ENCODE assay signal across 2 cellular contexts in the genomic region with DNA sequence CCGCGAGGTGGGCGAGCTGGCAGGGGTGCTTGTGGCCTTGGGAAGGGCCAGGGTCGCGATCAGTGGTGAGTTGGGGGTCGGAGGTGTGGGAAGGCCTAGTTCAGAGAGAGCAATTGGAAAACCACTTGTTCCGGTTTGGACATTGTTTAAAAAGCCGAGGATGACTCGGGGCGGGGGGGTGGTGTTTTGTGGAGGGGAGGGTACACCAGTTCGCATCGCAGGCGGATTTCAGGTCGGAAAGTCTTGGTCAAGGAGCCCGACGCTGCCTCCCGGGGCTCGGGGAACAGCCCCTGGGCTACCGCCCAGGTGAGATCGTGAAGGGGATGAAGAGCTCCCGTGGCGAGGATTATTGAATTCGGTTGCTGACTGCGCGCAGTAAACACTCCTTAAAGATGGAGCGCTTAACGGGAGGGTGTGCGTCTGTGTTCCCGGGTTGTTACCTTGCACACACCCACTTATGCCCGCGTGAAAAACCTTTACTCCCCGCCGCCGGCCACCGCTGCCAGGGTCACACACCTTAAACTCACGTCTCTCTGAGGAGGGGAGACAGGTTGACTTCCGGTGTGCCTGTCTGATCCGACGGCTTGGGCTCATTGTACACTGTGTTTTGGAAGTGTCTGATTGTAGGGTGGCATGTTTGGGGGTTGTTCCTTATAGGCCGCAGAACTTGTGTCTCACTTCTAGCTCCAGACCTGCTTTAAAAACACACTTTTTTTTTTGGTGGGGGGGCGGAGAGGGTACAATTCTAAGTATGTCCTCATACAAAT.
TF ChIP-seq lines count a peak whose summit lies in the region.

No MANE protein-coding gene starts in this region.

TF ChIP-seq in HEK293, 187 proteins besides CTCF, POLR2A, EP300 and RAD21 (continued from another document):
- 0 out of 2 replicates have a peak, but pooled peaks have one; percentile 6 for TF ChIP-seq KLF8 (tag by site-specific recombination; IDR thresholded peaks at IDR 0.05)
- no peak for TF ChIP-seq ZBTB17 (tag by site-specific recombination; IDR thresholded peaks at IDR 0.05)
- 0 out of 2 replicates have a peak, but pooled peaks have one; percentile 48 for TF ChIP-seq ZNF600 (tag by site-specific recombination; IDR thresholded peaks at IDR 0.05)
- TF ChIP-seq ZNF664 (tag by site-specific recombination; IDR thresholded peaks at IDR 0.05), result no peak
- TF ChIP-seq ZNF335 (tag by site-specific recombination; conservative IDR thresholded peaks at IDR 0.05), result peak; percentile 85
- TF ChIP-seq ZNF341 (tag by site-specific recombination; IDR thresholded peaks at IDR 0.05; ENCODE audit: low read depth), result 0 out of 2 replicates have a peak, but pooled peaks have one; percentile 6
- TF ChIP-seq SP2 (tag by site-specific recombination; IDR thresholded peaks at IDR 0.05), result peak; percentile 20; the same call in 1 of the 2 replicates
- TF ChIP-seq HOXD13 (CRISPR knock-in tag; IDR thresholded peaks at IDR 0.05; ENCODE audit: borderline replicate concordance), result no peak
- TF ChIP-seq, protein P1, sequence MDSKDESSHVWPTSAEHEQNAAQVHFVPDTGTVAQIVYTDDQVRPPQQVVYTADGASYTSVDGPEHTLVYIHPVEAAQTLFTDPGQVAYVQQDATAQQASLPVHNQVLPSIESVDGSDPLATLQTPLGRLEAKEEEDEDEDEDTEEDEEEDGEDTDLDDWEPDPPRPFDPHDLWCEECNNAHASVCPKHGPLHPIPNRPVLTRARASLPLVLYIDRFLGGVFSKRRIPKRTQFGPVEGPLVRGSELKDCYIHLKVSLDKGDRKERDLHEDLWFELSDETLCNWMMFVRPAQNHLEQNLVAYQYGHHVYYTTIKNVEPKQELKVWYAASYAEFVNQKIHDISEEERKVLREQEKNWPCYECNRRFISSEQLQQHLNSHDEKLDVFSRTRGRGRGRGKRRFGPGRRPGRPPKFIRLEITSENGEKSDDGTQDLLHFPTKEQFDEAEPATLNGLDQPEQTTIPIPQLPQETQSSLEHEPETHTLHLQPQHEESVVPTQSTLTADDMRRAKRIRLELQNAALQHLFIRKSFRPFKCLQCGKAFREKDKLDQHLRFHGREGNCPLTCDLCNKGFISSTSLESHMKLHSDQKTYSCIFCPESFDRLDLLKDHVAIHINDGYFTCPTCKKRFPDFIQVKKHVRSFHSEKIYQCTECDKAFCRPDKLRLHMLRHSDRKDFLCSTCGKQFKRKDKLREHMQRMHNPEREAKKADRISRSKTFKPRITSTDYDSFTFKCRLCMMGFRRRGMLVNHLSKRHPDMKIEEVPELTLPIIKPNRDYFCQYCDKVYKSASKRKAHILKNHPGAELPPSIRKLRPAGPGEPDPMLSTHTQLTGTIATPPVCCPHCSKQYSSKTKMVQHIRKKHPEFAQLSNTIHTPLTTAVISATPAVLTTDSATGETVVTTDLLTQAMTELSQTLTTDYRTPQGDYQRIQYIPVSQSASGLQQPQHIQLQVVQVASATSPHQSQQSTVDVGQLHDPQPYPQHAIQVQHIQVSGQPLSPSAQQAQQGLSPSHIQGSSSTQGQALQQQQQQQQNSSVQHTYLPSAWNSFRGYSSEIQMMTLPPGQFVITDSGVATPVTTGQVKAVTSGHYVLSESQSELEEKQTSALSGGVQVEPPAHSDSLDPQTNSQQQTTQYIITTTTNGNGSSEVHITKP (tag by site-specific recombination; IDR thresholded peaks at IDR 0.05), result peak; percentile 98

TF ChIP-seq in endothelial cell of umbilical vein, 7 proteins besides CTCF, POLR2A, EP300 and RAD21 (continued from another document):
- no peak for TF ChIP-seq MYC (IDR thresholded peaks at IDR 0.05; ENCODE audit: low read depth, low read length)
- TF ChIP-seq JUN (IDR thresholded peaks at IDR 0.05; ENCODE audit: borderline replicate concordance, insufficient read depth, insufficient read length, low read depth), result no peak
- TF ChIP-seq, protein P2, sequence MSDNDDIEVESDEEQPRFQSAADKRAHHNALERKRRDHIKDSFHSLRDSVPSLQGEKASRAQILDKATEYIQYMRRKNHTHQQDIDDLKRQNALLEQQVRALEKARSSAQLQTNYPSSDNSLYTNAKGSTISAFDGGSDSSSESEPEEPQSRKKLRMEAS (IDR thresholded peaks at IDR 0.05; ENCODE audit: insufficient read depth, insufficient read length), result no peak
- no peak for TF ChIP-seq EZH2 (IDR thresholded peaks at IDR 0.05; ENCODE audit: borderline replicate concordance, low read depth, low read length, severe bottlenecking)
- no peak for TF ChIP-seq GATA2 (IDR thresholded peaks at IDR 0.05; ENCODE audit: insufficient read depth, insufficient read length, low read depth, low read length)
